ENCODE assay signal across 12 cellular contexts in genomic region chr2:104861295-104862060, GRCh38. TPM values are rescaled to one million over a fixed set of nuclear protein-coding genes. Genes with fewer than 3 reads are reported as not detected.
DNase-seq lines count a peak whose midpoint lies in the region; ATAC-seq, FAIRE-seq and TF ChIP-seq lines count a peak whose summit lies in the region.
"Had no signal": no experiment of that assay in that cellular context is flagged by ENCODE, and none has a peak within 500 bp of the region (broad histone marks: within the 10 kb centered on the region; RNA-seq: fewer than 3 reads in every experiment).

No MANE protein-coding gene starts in this region.

- TF ChIP-seq CTCF in psoas muscle (IDR thresholded peaks at IDR 0.05) (no peak), ascending aorta (IDR thresholded peaks at IDR 0.05) (no peak)

- DNase-seq in G401 (ENCODE audit: low spot score) (peak; percentile 11), psoas muscle (no peak), GM19239 (ENCODE audit: insufficient read length, low spot score) (no peak), ascending aorta (ENCODE audit: low spot score in 2 of 2) (no peak), left ventricle myocardium superior (no peak)
- DNase-seq: NCI-H510A, SJCRH30 had no signal

- H3K9me3 ChIP-seq in iPS-18c (ENCODE audit: control insufficient read depth, insufficient read depth, low read length) (no peaks in the 10 kb centered on the region), psoas muscle (no peaks in the 10 kb centered on the region), ascending aorta (no peaks in the 10 kb centered on the region)
- H3K9me3 ChIP-seq: SJCRH30 had no signal

- H3K27ac ChIP-seq in psoas muscle: no peak overlapping the region
- no peak overlapping the region for H3K27ac ChIP-seq in ascending aorta
- H3K27ac ChIP-seq: SJCRH30 had no signal

- WGBS in psoas muscle, 3 donors: 6 to 12% (median 12%) methylated on average over 11 of the region's 11 CpGs

- H3K27me3 ChIP-seq in psoas muscle (ENCODE audit: insufficient read depth in 3 of 3, low read length in 2 of 3) (peaks cover 5 to 99% (median 36%) of the 10 kb centered on the region in 3 donors), ascending aorta (peaks cover 16% of the 10 kb centered on the region)

- intact Hi-C loops in psoas muscle (cut with DNase I): no loop called here
- intact Hi-C loops in ascending aorta (cut with DNase I): no loop called here
- intact Hi-C loops in left ventricle myocardium superior (cut with micrococcal nuclease): no loop called here

- FAIRE-seq in GM19239 (lab: Jason Lieb, UNC): no peak
- FAIRE-seq: colon had no signal

- H3K4me3 ChIP-seq in iPS-18c (ENCODE audit: insufficient read depth, low read depth, low read length) (peak overlapping the region; percentile 50; the same call in 1 of the 2 replicates), psoas muscle (peak overlapping the region; percentile 36), ascending aorta (peak overlapping the region in 1 of 2 donors; percentile 32)
- H3K4me3 ChIP-seq: SJCRH30 had no signal

- in situ Hi-C loops in G401 (cut with HindIII; ENCODE audit: low sequenced_read_pairs): no loop called here

- ATAC-seq in psoas muscle (no peak), left ventricle myocardium superior (no peak)
- ATAC-seq: activated T-helper 17 cell treated with anti-CD3 and anti-CD28 coated beads, Interleukin-2, amount 50 U/mL, for 72 hours had no signal

- no peaks in the 10 kb centered on the region for H3K36me3 ChIP-seq in psoas muscle (ENCODE audit: insufficient read depth in 1 of 2, low read depth in 1 of 2)
- H3K36me3 ChIP-seq in ascending aorta: no peaks in the 10 kb centered on the region
- H3K36me3 ChIP-seq: SJCRH30 had no signal

- H3K4me1 ChIP-seq in psoas muscle (peaks cover 9% of the 10 kb centered on the region), ascending aorta (no peaks in the 10 kb centered on the region)
- H3K4me1 ChIP-seq: SJCRH30 had no signal

TF ChIP-seq in PFSK-1, 5 proteins besides CTCF, POLR2A, EP300 and RAD21:
- no peak; the same call in 1 of the 2 replicates for TF ChIP-seq POLR2AphosphoS5 (IDR thresholded peaks at IDR 0.05; ENCODE audit: low read depth, low read length)
- TF ChIP-seq REST (IDR thresholded peaks at IDR 0.05; ENCODE audit: insufficient read depth in 1 of 2, low read depth in 2 of 2, low read length in 2 of 2): peak in 1 of 2 experiments; percentile 69; a peak in 1 of 4 replicates
- TF ChIP-seq TAF1 (IDR thresholded peaks at IDR 0.05; ENCODE audit: borderline replicate concordance, insufficient read depth, low read length): 0 out of 2 replicates have a peak, but pooled peaks have one; percentile 34
- peak; percentile 80; the same call in 1 of the 2 replicates for TF ChIP-seq SIN3A (IDR thresholded peaks at IDR 0.05; ENCODE audit: borderline replicate concordance, insufficient read depth, low read length)
- peak; percentile 98 for TF ChIP-seq FOXP2 (optimal IDR thresholded peaks at IDR 0.05; ENCODE audit: borderline replicate concordance, extremely low read depth, extremely low read length, insufficient read depth)

RNA-seq across cellular contexts. Expression of gene POU3F3, which starts 7.6 kb away (rescaled TPM):
- total RNA-seq in G401 (2014; rRNA removed; shearing (Covaris generic)): not detected in 2 replicates
- 38.6 TPM for polyA plus RNA-seq in PFSK-1 (2012; ENCODE audit: insufficient read length, low read depth)
- total RNA-seq in psoas muscle (not detected), ascending aorta (0.21 TPM), left ventricle myocardium superior (not detected)
- under 1 TPM in 1 of 3 donors, not detected in 2; 0.01 TPM for polyA plus RNA-seq in psoas muscle
- total RNA-seq: activated T-helper 17 cell treated with anti-CD3 and anti-CD28 coated beads, Interleukin-2, amount 50 U/mL, for 72 hours; lung microvascular endothelial cell had no signal
